ENCODE assay signal across 9 cellular contexts in the genomic region with DNA sequence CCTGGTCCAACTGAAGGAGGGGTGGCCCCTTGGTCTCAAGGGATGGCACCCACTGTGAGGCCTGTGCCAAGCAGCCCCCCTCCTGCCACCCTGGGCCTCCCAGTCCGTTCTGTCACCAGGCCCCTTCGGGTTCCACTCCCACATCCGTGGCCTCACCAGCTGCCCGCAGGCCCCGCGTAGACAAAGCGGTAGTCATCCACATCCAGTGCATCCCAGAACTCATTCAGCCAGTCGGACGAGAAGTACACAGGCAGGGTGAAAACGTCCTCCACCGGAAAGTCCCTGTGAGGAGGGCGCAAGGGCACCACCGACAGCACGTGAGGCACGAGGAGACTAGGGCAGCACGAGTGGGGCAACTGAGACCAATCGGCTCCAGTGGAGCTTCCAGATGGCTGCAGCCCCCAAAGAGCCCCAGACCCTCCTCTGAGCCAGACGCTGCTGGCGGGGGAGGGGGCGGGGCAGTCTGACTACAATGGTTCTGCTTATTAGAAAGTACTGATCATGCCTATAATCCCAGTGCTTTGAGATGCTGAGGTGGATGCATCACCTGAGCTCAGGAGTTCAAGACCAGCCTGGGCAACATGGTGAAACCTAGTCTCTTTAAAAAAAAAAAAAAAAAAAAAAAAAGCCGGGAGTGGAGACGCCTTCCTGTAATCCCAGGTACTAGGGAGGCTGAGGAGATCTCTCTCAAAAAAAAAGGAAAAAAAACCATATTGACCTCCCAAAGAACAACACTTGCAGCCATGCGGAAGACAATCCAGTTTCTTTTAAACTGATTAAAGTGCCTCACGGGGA. TPM values are rescaled to one million over a fixed set of nuclear protein-coding genes. Genes with fewer than 3 reads are reported as not detected.
A peak's percentile ranks its signal among the peaks of the same experiment; 100 is the strongest.
DNase-seq lines count a peak whose midpoint lies in the region; ATAC-seq and TF ChIP-seq lines count a peak whose summit lies in the region.
"Had no signal": no experiment of that assay in that cellular context is flagged by ENCODE, and none has a peak within 500 bp of the region (broad histone marks: within the 10 kb centered on the region; RNA-seq: fewer than 3 reads in every experiment).

No MANE protein-coding gene starts in this region.

- TSS peak; percentile 30 for BruUV-seq in mammary epithelial cell (replicated peaks; lab: Mats Ljungman, UMichigan)

- 23% methylated on average over 16 of the region's 24 CpGs for WGBS in mammary epithelial cell (ENCODE audit: low coverage, missing lambda C conversion rate)
- WGBS in mesenchymal stem cell: 85% methylated on average over 24 of the region's 24 CpGs

- no peak overlapping the region for H4K91ac ChIP-seq in mesenchymal stem cell (ENCODE audit: low read length)

- no peak overlapping the region for H3K23ac ChIP-seq in mesenchymal stem cell (ENCODE audit: low read length in 2 of 2)

- H2AFZ ChIP-seq in mammary epithelial cell (ENCODE audit: low read depth, low read length) (peak overlapping the region; percentile 90), mesenchymal stem cell (ENCODE audit: low read depth, low read length) (no peak overlapping the region)

- H3K79me1 ChIP-seq in mesenchymal stem cell (replicated peaks; ENCODE audit: low read length, poor library complexity, severe bottlenecking): peaks cover 53% of the 10 kb centered on the region

- no peak overlapping the region for H4K8ac ChIP-seq in mesenchymal stem cell (ENCODE audit: low read length)

- no peak overlapping the region for H2BK12ac ChIP-seq in mesenchymal stem cell (ENCODE audit: low read length in 2 of 2)

- H2BK120ac ChIP-seq in mesenchymal stem cell (ENCODE audit: low read depth, low read length): no peak overlapping the region

- ATAC-seq in Right ventricle myocardium superior (ENCODE audit: poor library complexity) (no peak), GM19452 (IDR thresholded peaks at IDR 0.05; ENCODE audit: unreplicated experiment) (no peak)

- H3K27me3 ChIP-seq in mammary epithelial cell (ENCODE audit: insufficient read depth, low read length): no peaks in the 10 kb centered on the region
- no peaks in the 10 kb centered on the region for H3K27me3 ChIP-seq in mesenchymal stem cell (ENCODE audit: control insufficient read depth in 1 of 2, insufficient read depth in 1 of 2, low read length in 2 of 2)

- intact Hi-C loops in cardiac septum (cut with DNase I): loop anchor here (2.0 to 5.0 kb wide), 3 partner anchors 172 to 252 kb away; partner anchors contain the start of genes WNT9A and ZNF678
- intact Hi-C loops in Right ventricle myocardium superior (cut with DNase I): no loop called here
- intact Hi-C loops in mammary epithelial cell (cut with micrococcal nuclease): loop anchor here (1.0 kb wide), 1 partner anchor 171 kb away; the partner anchor contains the start of gene ZNF678

- H3K27ac ChIP-seq in mammary epithelial cell (ENCODE audit: insufficient read depth, low read depth, low read length): peak overlapping the region; percentile 51
- H3K27ac ChIP-seq in mesenchymal stem cell (ENCODE audit: low read length, poor library complexity, severe bottlenecking): no peak overlapping the region

- CTCF ChIA-PET in mammary epithelial cell (lab: Charles Lee; ENCODE audit: low non-redundant PET): no interaction called here

- no peak overlapping the region for H3K18ac ChIP-seq in mesenchymal stem cell (ENCODE audit: low read depth in 1 of 2, low read length in 2 of 2)

- TF ChIP-seq CTCF in mammary epithelial cell (conservative IDR thresholded peaks at IDR 0.05 in 1 of 2, IDR thresholded peaks at IDR 0.05 in 1 of 2; ENCODE audit: extremely low read depth in 1 of 2, insufficient read depth in 1 of 2, low read depth in 1 of 2, low read length in 2 of 2): no peak

- no peak overlapping the region for H3K14ac ChIP-seq in mesenchymal stem cell (ENCODE audit: low read length in 2 of 2)

- H3K4ac ChIP-seq in mesenchymal stem cell (ENCODE audit: low read depth in 1 of 2, low read length in 2 of 2): peak overlapping the region in 1 of 2 experiments; percentile 89

- in situ Hi-C loops in mammary epithelial cell (cut with MboI; ENCODE audit: low sequenced_read_pairs in 2 of 2): no loop called here
- in situ Hi-C loops in KBM-7 (cut with MboI; ENCODE audit: low pct_unique_long_range_greater_than_20kb, low sequenced_read_pairs): no loop called here

- H3K9ac ChIP-seq in mammary epithelial cell (ENCODE audit: insufficient read depth, low read length): peak overlapping the region; percentile 72
- H3K9ac ChIP-seq in mesenchymal stem cell (ENCODE audit: low read length): peak overlapping the region; percentile 94

- DNase-seq in cardiac septum (ENCODE audit: low spot score): peak; percentile 73
- no peak for DNase-seq in Right ventricle myocardium superior
- peak; percentile 68 for DNase-seq in mammary epithelial cell
- no peak for DNase-seq in mesenchymal stem cell
- DNase-seq in iPS-NIHi7 (ENCODE audit: extremely low spot score): no peak
- no peak for DNase-seq in KBM-7
- DNase-seq in Kasumi-1 (lab: John Stamatoyannopoulos, UW): no peak
- DNase-seq: NCI-H1436 had no signal

- H3K36me3 ChIP-seq in mammary epithelial cell (ENCODE audit: insufficient read depth, low read length): peaks cover 2% of the 10 kb centered on the region
- H3K36me3 ChIP-seq in mesenchymal stem cell (ENCODE audit: control insufficient read depth in 1 of 2, insufficient read depth in 2 of 2, low read depth in 1 of 2, low read length in 2 of 2): peaks cover 32 to 35% of the 10 kb centered on the region in 2 experiments

- no peak overlapping the region for H2BK5ac ChIP-seq in mesenchymal stem cell (ENCODE audit: low read depth, low read length, poor library complexity, severe bottlenecking)

- H2BK15ac ChIP-seq in mesenchymal stem cell (ENCODE audit: low read depth, poor library complexity, severe bottlenecking): no peak overlapping the region

- H3K4me3 ChIP-seq in mammary epithelial cell (replicated peaks in 1 of 3; ENCODE audit: insufficient read depth in 1 of 3, low read depth in 2 of 3, low read length in 3 of 3) (peak overlapping the region; percentile 74 to 81 (median 78)), mesenchymal stem cell (ENCODE audit: insufficient read depth in 1 of 2, low read depth in 1 of 2, low read length in 2 of 2) (peak overlapping the region; percentile 87 to 97)

- H3K4me1 ChIP-seq in mammary epithelial cell (ENCODE audit: insufficient read depth, low read length) (peaks cover 13% of the 10 kb centered on the region), mesenchymal stem cell (ENCODE audit: control insufficient read depth, insufficient read depth, low read depth, low read length) (peaks cover 51% of the 10 kb centered on the region)

- H3K79me2 ChIP-seq in mammary epithelial cell (ENCODE audit: insufficient read depth, low read length): peaks cover 66% of the 10 kb centered on the region

- no peak overlapping the region for H2AK5ac ChIP-seq in mesenchymal stem cell (ENCODE audit: low read length, severe bottlenecking)

- no peaks in the 10 kb centered on the region for H4K20me1 ChIP-seq in mammary epithelial cell (ENCODE audit: insufficient read depth, low read length)

- dilution Hi-C loops in mammary epithelial cell (cut with HindIII; ENCODE audit: low sequenced_read_pairs): no loop called here

- H3K9me3 ChIP-seq in mammary epithelial cell (replicated peaks; ENCODE audit: insufficient read depth, low read length) (no peaks in the 10 kb centered on the region), mesenchymal stem cell (ENCODE audit: control insufficient read depth, low read length) (no peaks in the 10 kb centered on the region)

- peak overlapping the region; percentile 91 for H3K4me2 ChIP-seq in mammary epithelial cell (ENCODE audit: insufficient read depth, low read depth, low read length)
- peak overlapping the region; percentile 98 for H3K4me2 ChIP-seq in mesenchymal stem cell (ENCODE audit: low read length, poor library complexity, severe bottlenecking)

RNA-seq across cellular contexts. Expression of gene JMJD4, which starts 1.2 kb away (rescaled TPM):
- total RNA-seq in cardiac septum (10.7 TPM), Right ventricle myocardium superior (6.6 TPM), mammary epithelial cell (10 to 100 TPM; 20.9 to 24.7 TPM)
- polyA plus RNA-seq in mammary epithelial cell: 21.1 TPM
- 26.3 TPM for polyA minus RNA-seq in mammary epithelial cell
- polyA plus RNA-seq in mesenchymal stem cell (2013, experiment 1 of 2): 9.8 TPM
- 10.1 TPM for polyA plus RNA-seq in mesenchymal stem cell (2013, experiment 2 of 2)

RNA-seq across cellular contexts. Expression of gene SNAP47, which starts 1.3 kb away (rescaled TPM):
- total RNA-seq in cardiac septum (44.0 TPM), Right ventricle myocardium superior (23.6 TPM), mammary epithelial cell (10 to 100 TPM; 24.9 to 41.7 TPM)
- polyA plus RNA-seq in mammary epithelial cell: 32.8 TPM
- 35.3 TPM for polyA minus RNA-seq in mammary epithelial cell
- polyA plus RNA-seq in mesenchymal stem cell (2013, experiment 1 of 2): 17.0 TPM
- polyA plus RNA-seq in mesenchymal stem cell (2013, experiment 2 of 2): 15.9 TPM

Comparison
In these comparisons a context has a peak if more than half of its experiments do, and no peak if none do; other contexts are left out.
1. DNase-seq: peak in cardiac septum (single experiment) and mammary epithelial cell (single experiment); none in Right ventricle myocardium superior (single experiment), mesenchymal stem cell (single experiment), iPS-NIHi7 (single experiment), KBM-7 (single experiment) and Kasumi-1 (0 of 2).